15 cellular contexts compared by ENCODE assay signal in genomic region chr2:237297421-237298155, GRCh38.
DNase-seq lines count a peak whose midpoint lies in the region; TF ChIP-seq lines count a peak whose summit lies in the region.
"Had no signal": no experiment of that assay in that cellular context is flagged by ENCODE, and none has a peak within 500 bp of the region (broad histone marks: within the 10 kb centered on the region; RNA-seq: fewer than 3 reads in every experiment).

No MANE protein-coding gene starts in this region.

- H3K14ac ChIP-seq in H9 (ENCODE audit: insufficient read depth, low read length), result no peak overlapping the region

- H2BK15ac ChIP-seq in H9 (ENCODE audit: low read depth, low read length), result no peak overlapping the region

- H4K5ac ChIP-seq in H9 (ENCODE audit: insufficient read length, low read depth, low read length), result no peak overlapping the region

- intact Hi-C loops in lower leg skin (cut with DNase I; ENCODE audit: low total_unique reads), result no loop called here

- H3K9me3 Mint-ChIP-seq in H9, result peaks cover 12% of the 10 kb centered on the region in 2 experiments

- H3T11ph ChIP-seq in H9 (ENCODE audit: low read length), result no peak overlapping the region

- no peak overlapping the region for H3K18ac ChIP-seq in H9 (ENCODE audit: insufficient read length, low read depth, low read length)

- H4K91ac ChIP-seq in H9 (ENCODE audit: insufficient read length, low read depth, low read length), result no peak overlapping the region

- H3K4ac ChIP-seq in H9 (ENCODE audit: low read depth, low read length), result no peak overlapping the region

- TF ChIP-seq POLR2A in lower leg skin (IDR thresholded peaks at IDR 0.05), result no peak

- H3K4me1 Mint-ChIP-seq in H9, result peaks cover 2 to 6% of the 10 kb centered on the region in 2 experiments; a peak in 2 of 4 replicates
- H3K4me1 Mint-ChIP-seq: B cell had no signal

- H3K79me1 ChIP-seq in H9 (ENCODE audit: insufficient read depth, low read depth, low read length, poor library complexity, severe bottlenecking), result no peaks in the 10 kb centered on the region

- H3K27ac Mint-ChIP-seq in H9, result no peak overlapping the region
- H3K27ac Mint-ChIP-seq: B cell had no signal

- no peak overlapping the region for H4K8ac ChIP-seq in H9 (replicated peaks; ENCODE audit: insufficient read length, low read depth, low read length)

- H3K36me3 Mint-ChIP-seq in H9 (ENCODE audit: insufficient read depth in 1 of 3, low read depth in 3 of 3), result peaks cover 2 to 4% (median 3%) of the 10 kb centered on the region in 3 experiments; a peak in 5 of 7 replicates

- TF ChIP-seq CTCF in H9 (conservative IDR thresholded peaks at IDR 0.05), result no peak
- TF ChIP-seq CTCF in lower leg skin (IDR thresholded peaks at IDR 0.05), result no peak

- no peaks in the 10 kb centered on the region; the same call in 1 of the 2 replicates for H3K27me3 Mint-ChIP-seq in H9 (ENCODE audit: low read depth)

- H2AFZ ChIP-seq in H9 (ENCODE audit: low read length), result no peak overlapping the region

- DNase-seq in DMS79 treated with DMSO at 0.1 percent for 48 hours (lab: John Stamatoyannopoulos, UW), result peak; percentile 90
- DNase-seq in RPMI7951 (ENCODE audit: low read depth), result peak; percentile 90
- peak; percentile 80 for DNase-seq in islet precursor cell
- DNase-seq in dermis blood vessel endothelial cell, result no peak
- DNase-seq in H9, result no peak
- DNase-seq in H4 (ENCODE audit: low spot score), result no peak
- no peak for DNase-seq in lower leg skin (ENCODE audit: low spot score in 2 of 2)
- DNase-seq: activated T-cell treated with anti-CD3 and anti-CD28 coated beads for 4 hours; dorsolateral prefrontal cortex; NCI-H1930; stimulated activated CD4-positive, alpha-beta T cell treated with anti-CD3 and anti-CD28 coated beads, Interleukin-2, amount 100 ng/mL, for 24 hours had no signal

- peak overlapping the region; percentile 51 for H3K9ac ChIP-seq in skeletal muscle satellite cell (ENCODE audit: low read depth, low read length)
- no peak overlapping the region for H3K9ac ChIP-seq in H9 (ENCODE audit: extremely low read depth, insufficient read length, low read length)

- no peak overlapping the region for H3K27ac ChIP-seq in H9 (ENCODE audit: insufficient read length, low read depth, low read length)
- H3K27ac ChIP-seq: dorsolateral prefrontal cortex had no signal

- no peak overlapping the region for H3K56ac ChIP-seq in H9 (ENCODE audit: insufficient read length, low read depth, low read length)

- no peak overlapping the region for H3K4me3 ChIP-seq in skeletal muscle satellite cell (ENCODE audit: low read length)
- no peak overlapping the region for H3K4me3 ChIP-seq in lower leg skin (ENCODE audit: low read depth, poor library complexity, severe bottlenecking)
- H3K4me3 ChIP-seq: adrenal gland, dorsolateral prefrontal cortex had no signal

- H3K23me2 ChIP-seq in H9 (ENCODE audit: insufficient read length, low read depth, low read length, poor library complexity, severe bottlenecking), result no peaks in the 10 kb centered on the region

- H3K4me3 Mint-ChIP-seq in H9, result no peak overlapping the region
- H3K4me3 Mint-ChIP-seq: B cell, neural crest cell had no signal

- no peak overlapping the region for H2BK20ac ChIP-seq in H9 (ENCODE audit: low read depth, low read length, poor library complexity, severe bottlenecking)

- no CpG with 5 or more reads among the region's 6 CpGs for WGBS in H9 (ENCODE audit: extremely low coverage, insufficient read length, low lambda C conversion rate)
- 68 to 71% methylated on average over 6 of the region's 6 CpGs for WGBS in lower leg skin, 2 donors

- no peak overlapping the region for H2BK5ac ChIP-seq in H9 (ENCODE audit: insufficient read length, low read length)

- no peak overlapping the region for H2BK12ac ChIP-seq in H9 (ENCODE audit: insufficient read length, low read depth, low read length)

- no peaks in the 10 kb centered on the region for H3K36me3 ChIP-seq in skeletal muscle satellite cell (ENCODE audit: insufficient read depth, low read length)
- H3K36me3 ChIP-seq: adrenal gland had no signal

- H4K20me1 ChIP-seq in H9 (ENCODE audit: control insufficient read depth, insufficient read depth, insufficient read length), result no peaks in the 10 kb centered on the region

- H3K23ac ChIP-seq in H9 (ENCODE audit: insufficient read length, low read depth, low read length), result no peak overlapping the region

- no peak overlapping the region for H2AK5ac ChIP-seq in H9 (ENCODE audit: insufficient read length, low read length)

- H3K27me3 ChIP-seq in skeletal muscle satellite cell (ENCODE audit: control insufficient read depth, insufficient read depth, low read length) (no peaks in the 10 kb centered on the region), H9 (ENCODE audit: insufficient read depth, low read length) (no peaks in the 10 kb centered on the region)
- H3K27me3 ChIP-seq: adrenal gland had no signal

- H2BK120ac ChIP-seq in H9 (ENCODE audit: low read depth, low read length, poor library complexity, severe bottlenecking), result no peak overlapping the region

- H3K79me2 ChIP-seq in H9 (ENCODE audit: insufficient read depth, low read length), result no peaks in the 10 kb centered on the region

- peaks cover 54% of the 10 kb centered on the region for H3K4me1 ChIP-seq in skeletal muscle satellite cell (ENCODE audit: control insufficient read depth, insufficient read depth, low read length)
- H3K4me1 ChIP-seq in H9 (ENCODE audit: insufficient read depth, low read length), result no peaks in the 10 kb centered on the region

- H3K4me2 ChIP-seq in skeletal muscle satellite cell (ENCODE audit: low read length) (no peak overlapping the region), H9 (ENCODE audit: insufficient read depth, insufficient read length, low read length) (no peak overlapping the region)

- H3K9me3 ChIP-seq in skeletal muscle satellite cell (replicated peaks; ENCODE audit: low read length), result no peaks in the 10 kb centered on the region
- peaks cover 4% of the 10 kb centered on the region for H3K9me3 ChIP-seq in H9 (ENCODE audit: control insufficient read depth, low read depth, low read length)
- H3K9me3 ChIP-seq: adrenal gland had no signal

Comparison
In these comparisons a context has a peak if more than half of its experiments do, and no peak if none do; other contexts are left out.
1. DNase-seq: peak in DMS79 treated with DMSO at 0.1 percent for 48 hours (single experiment), RPMI7951 (single experiment) and islet precursor cell (single experiment); none in dermis blood vessel endothelial cell (single experiment), H9 (single experiment), H4 (single experiment) and lower leg skin (0 of 2).